ENCODE assay signal across 1 cellular context in genomic region chr13:113915012-113915763, GRCh38.
TF ChIP-seq lines count a peak whose summit lies in the region.

No MANE protein-coding gene starts in this region.

TF ChIP-seq in IMR-90, 13 proteins besides CTCF, POLR2A, EP300 and RAD21:
- TF ChIP-seq RFX5 (IDR thresholded peaks at IDR 0.05; ENCODE audit: low read depth, low read length) (no peak), MAZ (IDR thresholded peaks at IDR 0.05; ENCODE audit: borderline replicate concordance, low read depth, low read length) (no peak), RCOR1 (IDR thresholded peaks at IDR 0.05; ENCODE audit: insufficient replicate concordance, low read length) (no peak), CEBPB (IDR thresholded peaks at IDR 0.05; ENCODE audit: low read depth, low read length) (no peak), CHD1 (IDR thresholded peaks at IDR 0.05; ENCODE audit: low read depth, low read length) (no peak), FOS (IDR thresholded peaks at IDR 0.05; ENCODE audit: low read depth, low read length) (no peak), MAFK (IDR thresholded peaks at IDR 0.05; ENCODE audit: low read depth, low read length) (no peak), BHLHE40 (IDR thresholded peaks at IDR 0.05; ENCODE audit: low read depth, low read length) (no peak), SMC3 (IDR thresholded peaks at IDR 0.05; ENCODE audit: low read depth, low read length) (no peak), USF2 (IDR thresholded peaks at IDR 0.05; ENCODE audit: low read depth, low read length) (no peak), MXI1 (IDR thresholded peaks at IDR 0.05; ENCODE audit: borderline replicate concordance, low read depth, low read length) (no peak)
- TF ChIP-seq, protein P1, sequence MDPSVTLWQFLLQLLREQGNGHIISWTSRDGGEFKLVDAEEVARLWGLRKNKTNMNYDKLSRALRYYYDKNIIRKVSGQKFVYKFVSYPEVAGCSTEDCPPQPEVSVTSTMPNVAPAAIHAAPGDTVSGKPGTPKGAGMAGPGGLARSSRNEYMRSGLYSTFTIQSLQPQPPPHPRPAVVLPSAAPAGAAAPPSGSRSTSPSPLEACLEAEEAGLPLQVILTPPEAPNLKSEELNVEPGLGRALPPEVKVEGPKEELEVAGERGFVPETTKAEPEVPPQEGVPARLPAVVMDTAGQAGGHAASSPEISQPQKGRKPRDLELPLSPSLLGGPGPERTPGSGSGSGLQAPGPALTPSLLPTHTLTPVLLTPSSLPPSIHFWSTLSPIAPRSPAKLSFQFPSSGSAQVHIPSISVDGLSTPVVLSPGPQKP (IDR thresholded peaks at IDR 0.05; ENCODE audit: borderline replicate concordance, low read depth, low read length): no peak
